1 cellular context compared by ENCODE assay signal in genomic region chr12:53694746-53695145, GRCh38.
TF ChIP-seq lines count a peak whose summit lies in the region.

No MANE protein-coding gene starts in this region.

TF ChIP-seq in endothelial cell of umbilical vein, 7 proteins besides CTCF, POLR2A, EP300 and RAD21 (continued from another document):
- TF ChIP-seq POLR2AphosphoS5 (IDR thresholded peaks at IDR 0.05; ENCODE audit: insufficient read depth, low read depth, low read length), result no peak
- TF ChIP-seq GATA2 (IDR thresholded peaks at IDR 0.05; ENCODE audit: insufficient read depth, insufficient read length, low read depth, low read length), result no peak
- TF ChIP-seq EZH2 (IDR thresholded peaks at IDR 0.05; ENCODE audit: borderline replicate concordance, low read depth, low read length, severe bottlenecking), result no peak
- TF ChIP-seq JUN (IDR thresholded peaks at IDR 0.05; ENCODE audit: borderline replicate concordance, insufficient read depth, insufficient read length, low read depth), result no peak
TF ChIP-seq in endothelial cell of umbilical vein: peak in this region for 0.
